25 cellular contexts compared by ENCODE assay signal in genomic region chr2:16293398-16293797, GRCh38.
"Had no signal": no experiment of that assay in that cellular context is flagged by ENCODE, and none has a peak within 500 bp of the region (broad histone marks: within the 10 kb centered on the region; RNA-seq: fewer than 3 reads in every experiment).

No MANE protein-coding gene starts in this region.

- ATAC-seq: activated CD8-positive, alpha-beta T cell treated with anti-CD3 and anti-CD28 coated beads for 36 hours; activated T-cell treated with anti-CD3 and anti-CD28 coated beads, Interleukin-2, amount 50 U/mL, for 4 hours; activated T-helper 17 cell treated with anti-CD3 and anti-CD28 coated beads, Interleukin-2, amount 50 U/mL, for 72 hours; heart right ventricle; naive thymus-derived CD8-positive, alpha-beta T cell; stimulated activated memory B cell treated with anti-CD40 and anti-IgM and Interleukin-4, amounts not matched to agents 10 μg/mL and 1 μg/mL and 100 μg/mL, for 72 hours; stimulated activated naive CD8-positive, alpha-beta T cell treated with anti-CD3 and anti-CD28 coated beads, Interleukin-15, amount 100 ng/mL, for 72 hours; T-helper 17 cell; WTC11 had no signal

- H3K4me3 ChIP-seq: breast epithelium, heart right ventricle, smooth muscle cell had no signal

- H3K27ac Mint-ChIP-seq: activated CD8-positive, alpha-beta T cell treated with anti-CD3 and anti-CD28 coated beads for 36 hours; activated T-helper 17 cell treated with anti-CD3 and anti-CD28 coated beads, Interleukin-2, amount 50 U/mL, for 72 hours; memory B cell; naive thymus-derived CD8-positive, alpha-beta T cell; progenitor cell of endocrine pancreas; stimulated activated memory B cell treated with anti-CD40 and anti-IgM and Interleukin-4, amounts not matched to agents 10 μg/mL and 1 μg/mL and 100 μg/mL, for 72 hours; stimulated activated naive CD8-positive, alpha-beta T cell treated with anti-CD3 and anti-CD28 coated beads, Interleukin-15, amount 100 ng/mL, for 72 hours; T-helper 17 cell; WTC11 had no signal

- DNase-seq: activated CD4-positive, alpha-beta T cell treated with anti-CD3 and anti-CD28 coated beads for 1 hour; activated CD4-positive, alpha-beta T cell treated with anti-CD3 and anti-CD28 coated beads, Interleukin-2, amount 50 U/mL, for 1 hour; activated CD8-positive, alpha-beta T cell treated with anti-CD3 and anti-CD28 coated beads for 36 hours; activated gamma-delta T cell treated with Interleukin-2 at 50 U/mL for 16 hours; activated naive CD4-positive, alpha-beta T cell treated with anti-CD3 and anti-CD28 coated beads, Interleukin-2, amount 50 U/mL, for 16 hours; activated T-cell treated with anti-CD3 and anti-CD28 coated beads, Interleukin-2, amount 50 U/mL, for 4 hours; amniotic stem cell; central memory CD4-positive, alpha-beta T cell; foreskin fibroblast; heart right ventricle; naive thymus-derived CD8-positive, alpha-beta T cell; stimulated activated CD4-positive, alpha-beta T cell treated with anti-CD3 and anti-CD28 coated beads, Interleukin-1b, Interleukin-23, amount 100 ng/mL, for 48 hours; stimulated activated CD4-positive, alpha-beta T cell treated with anti-CD3 and anti-CD28 coated beads, Interleukin-4, amount 100 ng/mL, for 4 hours; stimulated activated CD8-positive, alpha-beta memory T cell treated with anti-CD3 and anti-CD28 coated beads, Interleukin-4, amount 100 ng/mL, for 48 hours; stimulated activated naive CD8-positive, alpha-beta T cell treated with anti-CD3 and anti-CD28 coated beads, Interleukin-15, amount 100 ng/mL, for 72 hours; substantia nigra; T-helper 17 cell had no signal

- H3K4me1 Mint-ChIP-seq: activated T-helper 17 cell treated with anti-CD3 and anti-CD28 coated beads, Interleukin-2, amount 50 U/mL, for 72 hours; memory B cell; naive thymus-derived CD8-positive, alpha-beta T cell; stimulated activated memory B cell treated with anti-CD40 and anti-IgM and Interleukin-4, amounts not matched to agents 10 μg/mL and 1 μg/mL and 100 μg/mL, for 72 hours; stimulated activated naive CD8-positive, alpha-beta T cell treated with anti-CD3 and anti-CD28 coated beads, Interleukin-15, amount 100 ng/mL, for 72 hours; T-helper 17 cell had no signal

- H3K36me3 ChIP-seq: breast epithelium, heart right ventricle, neutrophil had no signal

- H3K4me3 Mint-ChIP-seq: activated CD8-positive, alpha-beta T cell treated with anti-CD3 and anti-CD28 coated beads for 36 hours; activated T-cell treated with anti-CD3 and anti-CD28 coated beads, Interleukin-2, amount 50 U/mL, for 4 hours; activated T-helper 17 cell treated with anti-CD3 and anti-CD28 coated beads, Interleukin-2, amount 50 U/mL, for 72 hours; memory B cell; naive thymus-derived CD8-positive, alpha-beta T cell; stimulated activated memory B cell treated with anti-CD40 and anti-IgM and Interleukin-4, amounts not matched to agents 10 μg/mL and 1 μg/mL and 100 μg/mL, for 72 hours; stimulated activated naive CD8-positive, alpha-beta T cell treated with anti-CD3 and anti-CD28 coated beads, Interleukin-15, amount 100 ng/mL, for 72 hours; T-helper 17 cell; WTC11 had no signal

- H3K36me3 Mint-ChIP-seq: memory B cell; naive thymus-derived CD8-positive, alpha-beta T cell; stimulated activated memory B cell treated with anti-CD40 and anti-IgM and Interleukin-4, amounts not matched to agents 10 μg/mL and 1 μg/mL and 100 μg/mL, for 72 hours; WTC11 had no signal

- H3K9me3 ChIP-seq: breast epithelium, heart right ventricle, neutrophil had no signal

- H3K27me3 ChIP-seq: neutrophil had no signal

- H3K9me3 Mint-ChIP-seq: activated CD8-positive, alpha-beta T cell treated with anti-CD3 and anti-CD28 coated beads for 36 hours; activated T-cell treated with anti-CD3 and anti-CD28 coated beads, Interleukin-2, amount 50 U/mL, for 4 hours; activated T-helper 17 cell treated with anti-CD3 and anti-CD28 coated beads, Interleukin-2, amount 50 U/mL, for 72 hours; memory B cell; naive thymus-derived CD8-positive, alpha-beta T cell; stimulated activated naive CD8-positive, alpha-beta T cell treated with anti-CD3 and anti-CD28 coated beads, Interleukin-15, amount 100 ng/mL, for 72 hours; WTC11 had no signal

- H3K27ac ChIP-seq: breast epithelium, heart right ventricle, neutrophil had no signal

- H3K4me2 ChIP-seq: smooth muscle cell had no signal

- H3K4me1 ChIP-seq: breast epithelium, heart right ventricle had no signal

- H3K27me3 Mint-ChIP-seq: stimulated activated memory B cell treated with anti-CD40 and anti-IgM and Interleukin-4, amounts not matched to agents 10 μg/mL and 1 μg/mL and 100 μg/mL, for 72 hours; stimulated activated naive CD8-positive, alpha-beta T cell treated with anti-CD3 and anti-CD28 coated beads, Interleukin-15, amount 100 ng/mL, for 72 hours; T-helper 17 cell had no signal
